Comparison of ENCODE assay signal across 1 cellular context in genomic region chr2:96760036-96760985, GRCh38.
TF ChIP-seq lines count a peak whose summit lies in the region.

CNNM4 (plus strand) TSS chr2:96760902; CDS start chr2:96761000, 98 bp downstream.

TF ChIP-seq in HepG2, 621 proteins besides CTCF, POLR2A, EP300 and RAD21 (continued from another document and continues in another):
- TF ChIP-seq, protein P1, sequence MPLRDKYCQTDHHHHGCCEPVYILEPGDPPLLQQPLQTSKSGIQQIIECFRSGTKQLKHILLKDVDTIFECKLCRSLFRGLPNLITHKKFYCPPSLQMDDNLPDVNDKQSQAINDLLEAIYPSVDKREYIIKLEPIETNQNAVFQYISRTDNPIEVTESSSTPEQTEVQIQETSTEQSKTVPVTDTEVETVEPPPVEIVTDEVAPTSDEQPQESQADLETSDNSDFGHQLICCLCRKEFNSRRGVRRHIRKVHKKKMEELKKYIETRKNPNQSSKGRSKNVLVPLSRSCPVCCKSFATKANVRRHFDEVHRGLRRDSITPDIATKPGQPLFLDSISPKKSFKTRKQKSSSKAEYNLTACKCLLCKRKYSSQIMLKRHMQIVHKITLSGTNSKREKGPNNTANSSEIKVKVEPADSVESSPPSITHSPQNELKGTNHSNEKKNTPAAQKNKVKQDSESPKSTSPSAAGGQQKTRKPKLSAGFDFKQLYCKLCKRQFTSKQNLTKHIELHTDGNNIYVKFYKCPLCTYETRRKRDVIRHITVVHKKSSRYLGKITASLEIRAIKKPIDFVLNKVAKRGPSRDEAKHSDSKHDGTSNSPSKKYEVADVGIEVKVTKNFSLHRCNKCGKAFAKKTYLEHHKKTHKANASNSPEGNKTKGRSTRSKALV (CRISPR knock-in tag; IDR thresholded peaks at IDR 0.05) = 0 out of 2 replicates have a peak, but pooled peaks have one; percentile 59
- TF ChIP-seq ZBTB25 (CRISPR knock-in tag; IDR thresholded peaks at IDR 0.05) (no peak), FOXP4 (CRISPR knock-in tag; IDR thresholded peaks at IDR 0.05) (peak; percentile 11; the same call in 1 of the 2 replicates), XBP1 (CRISPR knock-in tag; IDR thresholded peaks at IDR 0.05) (no peak), PRDM10 (CRISPR knock-in tag; IDR thresholded peaks at IDR 0.05; ENCODE audit: low read depth) (0 out of 2 replicates have a peak, but pooled peaks have one; percentile 50), ZNF766 (CRISPR knock-in tag; IDR thresholded peaks at IDR 0.05; ENCODE audit: borderline replicate concordance) (0 out of 2 replicates have a peak, but pooled peaks have one; percentile 61), ZNF234 (CRISPR knock-in tag; conservative IDR thresholded peaks at IDR 0.05) (no peak), ZNF235 (CRISPR knock-in tag; IDR thresholded peaks at IDR 0.05; ENCODE audit: borderline replicate concordance) (no peak), BORCS8-MEF2B (CRISPR knock-in tag; IDR thresholded peaks at IDR 0.05) (0 out of 2 replicates have a peak, but pooled peaks have one; percentile 45), ARID2 (CRISPR knock-in tag; IDR thresholded peaks at IDR 0.05; ENCODE audit: borderline replicate concordance) (no peak), TCF7L2 (IDR thresholded peaks at IDR 0.05; ENCODE audit: low read depth, low read length) (no peak), ZNF580 (CRISPR knock-in tag; IDR thresholded peaks at IDR 0.05; ENCODE audit: borderline replicate concordance, low read depth) (no peak), ZNF773 (CRISPR knock-in tag; IDR thresholded peaks at IDR 0.05; ENCODE audit: borderline replicate concordance) (no peak), IRX3 (CRISPR knock-in tag; IDR thresholded peaks at IDR 0.05; ENCODE audit: borderline replicate concordance, low read depth) (0 out of 2 replicates have a peak, but pooled peaks have one; percentile 51), TEAD3 (CRISPR knock-in tag; optimal IDR thresholded peaks at IDR 0.05; ENCODE audit: borderline replicate concordance) (peak; percentile 36), LBX2 (CRISPR knock-in tag; IDR thresholded peaks at IDR 0.05; ENCODE audit: borderline replicate concordance) (no peak), SP4 (CRISPR knock-in tag; IDR thresholded peaks at IDR 0.05) (peak; percentile 90), ATF3 (CRISPR knock-in tag; IDR thresholded peaks at IDR 0.05) (peak; percentile 27; the same call in 1 of the 2 replicates), JARID2 (CRISPR knock-in tag; IDR thresholded peaks at IDR 0.05; ENCODE audit: insufficient replicate concordance) (peak; percentile 17), TBX2 (CRISPR knock-in tag; IDR thresholded peaks at IDR 0.05; ENCODE audit: borderline replicate concordance) (peak; percentile 82), PTBP1 (IDR thresholded peaks at IDR 0.05; ENCODE audit: low read depth, low read length, poor library complexity, severe bottlenecking) (no peak), ZMYM3 (CRISPR knock-in tag; IDR thresholded peaks at IDR 0.05) (peak; percentile 50; the same call in 1 of the 2 replicates), REXO4 (CRISPR knock-in tag; IDR thresholded peaks at IDR 0.05; ENCODE audit: borderline replicate concordance) (no peak), ZNF318 (CRISPR knock-in tag; IDR thresholded peaks at IDR 0.05) (no peak), ARNTL (CRISPR knock-in tag; IDR thresholded peaks at IDR 0.05) (peak; percentile 21; the same call in 1 of the 2 replicates), SOX5 (CRISPR knock-in tag; IDR thresholded peaks at IDR 0.05; ENCODE audit: borderline replicate concordance) (no peak), ZNF7 (CRISPR knock-in tag; IDR thresholded peaks at IDR 0.05) (no peak), MAX (IDR thresholded peaks at IDR 0.05) (peak; percentile 92)
- TF ChIP-seq, protein P2, sequence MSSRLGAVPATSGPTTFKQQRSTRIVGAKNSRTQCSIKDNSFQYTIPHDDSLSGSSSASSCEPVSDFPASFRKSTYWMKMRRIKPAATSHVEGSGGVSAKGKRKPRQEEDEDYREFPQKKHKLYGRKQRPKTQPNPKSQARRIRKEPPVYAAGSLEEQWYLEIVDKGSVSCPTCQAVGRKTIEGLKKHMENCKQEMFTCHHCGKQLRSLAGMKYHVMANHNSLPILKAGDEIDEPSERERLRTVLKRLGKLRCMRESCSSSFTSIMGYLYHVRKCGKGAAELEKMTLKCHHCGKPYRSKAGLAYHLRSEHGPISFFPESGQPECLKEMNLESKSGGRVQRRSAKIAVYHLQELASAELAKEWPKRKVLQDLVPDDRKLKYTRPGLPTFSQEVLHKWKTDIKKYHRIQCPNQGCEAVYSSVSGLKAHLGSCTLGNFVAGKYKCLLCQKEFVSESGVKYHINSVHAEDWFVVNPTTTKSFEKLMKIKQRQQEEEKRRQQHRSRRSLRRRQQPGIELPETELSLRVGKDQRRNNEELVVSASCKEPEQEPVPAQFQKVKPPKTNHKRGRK (CRISPR knock-in tag; IDR thresholded peaks at IDR 0.05) = no peak
- TF ChIP-seq, protein P3, sequence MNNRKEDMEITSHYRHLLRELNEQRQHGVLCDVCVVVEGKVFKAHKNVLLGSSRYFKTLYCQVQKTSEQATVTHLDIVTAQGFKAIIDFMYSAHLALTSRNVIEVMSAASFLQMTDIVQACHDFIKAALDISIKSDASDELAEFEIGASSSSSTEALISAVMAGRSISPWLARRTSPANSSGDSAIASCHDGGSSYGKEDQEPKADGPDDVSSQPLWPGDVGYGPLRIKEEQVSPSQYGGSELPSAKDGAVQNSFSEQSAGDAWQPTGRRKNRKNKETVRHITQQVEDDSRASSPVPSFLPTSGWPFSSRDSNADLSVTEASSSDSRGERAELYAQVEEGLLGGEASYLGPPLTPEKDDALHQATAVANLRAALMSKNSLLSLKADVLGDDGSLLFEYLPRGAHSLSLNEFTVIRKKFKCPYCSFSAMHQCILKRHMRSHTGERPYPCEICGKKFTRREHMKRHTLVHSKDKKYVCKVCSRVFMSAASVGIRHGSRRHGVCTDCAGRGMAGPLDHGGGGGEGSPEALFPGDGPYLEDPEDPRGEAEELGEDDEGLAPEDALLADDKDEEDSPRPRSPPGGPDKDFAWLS (CRISPR knock-in tag; IDR thresholded peaks at IDR 0.05; ENCODE audit: borderline replicate concordance) = no peak
